In the genomic region with DNA sequence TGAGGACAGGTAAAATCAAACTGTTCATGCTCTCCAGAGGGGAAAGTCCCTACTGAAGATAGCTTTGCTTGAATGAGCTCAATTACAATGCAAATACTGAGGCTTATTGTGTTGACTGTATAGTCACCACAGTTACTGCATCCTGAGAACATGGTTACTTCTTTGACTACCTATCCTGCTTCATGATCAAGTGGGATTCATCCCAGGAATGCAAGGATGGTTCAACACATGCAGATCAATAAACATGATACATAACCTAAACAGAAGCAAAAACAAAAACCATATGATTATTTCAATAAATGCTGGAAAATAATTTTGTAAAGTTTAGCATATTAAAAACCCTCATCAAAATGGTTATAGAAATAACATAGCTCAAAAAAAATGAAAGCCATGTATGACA, we compare ENCODE assay signal across 27 cellular contexts. TPM values are rescaled to one million over a fixed set of nuclear protein-coding genes. Genes with fewer than 3 reads are reported as not detected.
"Had no signal": no experiment of that assay in that cellular context is flagged by ENCODE, and none has a peak within 500 bp of the region (broad histone marks: within the 10 kb centered on the region; RNA-seq: fewer than 3 reads in every experiment).

No MANE protein-coding gene starts in this region.

- H3K27ac ChIP-seq: neural progenitor cell, ovary, parathyroid adenoma, psoas muscle, right lobe of liver, sigmoid colon, stomach, thoracic aorta, thyroid gland, tibial nerve, upper lobe of left lung, uterus had no signal

- DNase-seq: natural killer cell; occipital lobe; ovary; posterior cingulate gyrus; psoas muscle; right cardiac atrium; small intestine; stimulated activated CD4-positive, alpha-beta T cell treated with anti-CD3 and anti-CD28 coated beads, Interleukin-15, amount 100 ng/mL, for 24 hours; stimulated activated CD4-positive, alpha-beta T cell treated with anti-CD3 and anti-CD28 coated beads, Interleukin-2, amount 100 ng/mL, for 24 hours; stimulated activated CD4-positive, alpha-beta T cell treated with anti-CD3 and anti-CD28 coated beads, Interleukin-2, amount 100 ng/mL, for 48 hours; stimulated activated CD4-positive, alpha-beta T cell treated with anti-CD3 and anti-CD28 coated beads, Interleukin-4, amount 100 ng/mL, for 24 hours; stimulated activated naive B cell treated with anti-CD40 and anti-IgM and Interleukin-4, amounts not matched to agents 10 μg/mL and 1 μg/mL and 100 μg/mL, for 72 hours; stimulated activated naive CD4-positive, alpha-beta T cell treated with Interleukin-2 at 50 U/mL for 16 hours; stomach; thyroid gland; trophoblast cell; upper lobe of left lung; uterus had no signal

- H3K79me2 ChIP-seq: parathyroid adenoma had no signal

- H3K4me3 ChIP-seq: neural progenitor cell, ovary, psoas muscle, right lobe of liver, sigmoid colon, stomach, thoracic aorta, thyroid gland, tibial nerve, upper lobe of left lung, uterus had no signal

- H2AFZ ChIP-seq: neural progenitor cell, parathyroid adenoma had no signal

- H3K9ac ChIP-seq: neural progenitor cell, parathyroid adenoma had no signal

- H3K4me2 ChIP-seq: neural progenitor cell had no signal

- FAIRE-seq: small intestine had no signal

- H3K9me3 ChIP-seq: ovary, psoas muscle, right lobe of liver, thoracic aorta, thyroid gland, uterus had no signal

- ATAC-seq: natural killer cell; psoas muscle; right cardiac atrium; right lobe of liver; stimulated activated effector memory CD8-positive, alpha-beta T cell treated with anti-CD3 and anti-CD28 coated beads, Interleukin-12 subunit alpha, Interleukin-12 subunit beta, amount 100 ng/mL, for 72 hours; stimulated activated naive B cell treated with anti-CD40 and anti-IgM and Interleukin-4, amounts not matched to agents 10 μg/mL and 1 μg/mL and 100 μg/mL, for 72 hours had no signal

- H3K4me1 ChIP-seq: parathyroid adenoma, psoas muscle, uterus had no signal

- H3K27me3 ChIP-seq: ovary, right lobe of liver, thyroid gland, tibial nerve, upper lobe of left lung, uterus had no signal

- H3K36me3 ChIP-seq: neural progenitor cell, ovary, right lobe of liver, sigmoid colon, stomach, thoracic aorta, thyroid gland, tibial nerve, upper lobe of left lung, uterus had no signal

RNA-seq across cellular contexts. Expression of gene P2RX7, which starts 32.9 kb away (rescaled TPM):
- total RNA-seq: progenitor cell of endocrine pancreas had no signal
- polyA plus RNA-seq: neural cell had no signal
